ENCODE assay signal across 8 cellular contexts in the genomic region with DNA sequence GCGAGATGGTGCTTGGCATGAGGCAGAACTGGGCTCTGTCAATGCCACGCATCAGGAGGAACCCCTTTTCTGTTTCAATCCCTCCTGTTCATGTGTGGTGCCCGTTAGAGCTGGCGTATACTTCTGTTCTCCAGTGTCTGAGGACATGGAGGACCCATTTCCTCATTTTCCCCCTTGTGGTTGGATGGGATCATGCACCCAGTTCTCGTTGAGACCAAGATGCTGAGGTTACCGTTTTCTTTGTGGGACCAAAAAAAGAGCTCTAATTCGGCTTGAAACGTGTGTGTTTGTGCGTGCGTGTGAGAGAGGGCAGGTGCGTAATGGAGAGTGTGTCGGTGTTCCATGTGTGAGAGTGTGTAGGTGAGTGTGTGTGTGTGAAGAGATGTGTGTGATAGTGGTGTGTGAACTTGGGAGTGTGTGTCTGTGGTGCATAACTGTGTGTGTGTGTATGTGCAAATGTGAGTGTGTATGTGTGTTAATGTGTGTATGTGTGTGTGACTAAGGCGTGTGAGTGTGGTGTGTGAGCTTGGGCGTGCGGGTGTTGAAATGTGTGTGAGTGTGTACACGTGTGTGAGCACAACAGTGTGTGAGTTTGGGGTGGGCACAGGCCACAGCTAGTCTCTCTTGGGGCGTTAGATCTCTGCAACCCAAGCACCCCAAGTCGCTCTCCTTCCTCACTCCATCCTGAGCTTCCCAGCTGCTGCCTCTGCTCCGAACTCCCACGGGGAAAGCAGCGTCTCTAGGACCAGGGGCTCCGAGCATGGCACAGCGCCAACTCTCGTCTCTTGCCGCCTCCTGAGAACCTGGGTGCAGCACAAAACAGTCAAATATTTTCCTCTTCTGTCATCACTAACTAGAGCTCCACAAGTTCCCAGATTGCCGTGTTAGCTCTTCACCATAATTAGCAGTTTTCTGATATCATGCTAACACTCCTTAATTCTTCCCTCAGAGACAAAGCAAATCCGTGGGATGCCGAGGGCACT.
DNase-seq lines count a peak whose midpoint lies in the region; ATAC-seq and TF ChIP-seq lines count a peak whose summit lies in the region.

No MANE protein-coding gene starts in this region.

- no TSS peak for BruUV-seq in PC-9 (replicated peaks; lab: Mats Ljungman, UMichigan)

- H3K9me3 ChIP-seq in PC-9 (ENCODE audit: insufficient read depth, low read depth): no peaks in the 10 kb centered on the region
- H3K9me3 ChIP-seq in thoracic aorta: no peaks in the 10 kb centered on the region
- no peaks in the 10 kb centered on the region for H3K9me3 ChIP-seq in CD8-positive, alpha-beta T cell (ENCODE audit: low read length)

- intact Hi-C loops in PC-9 (cut with micrococcal nuclease; ENCODE audit: unreplicated experiment): loop anchor here (10.0 kb wide), 1 partner anchor 1162 kb away; no protein-coding TSS in a partner anchor
- intact Hi-C loops in CD8-positive, alpha-beta T cell (cut with DNase I, micrococcal nuclease): no loop called here

- H3K27ac ChIP-seq in PC-9: no peak overlapping the region
- no peak overlapping the region for H3K27ac ChIP-seq in thoracic aorta
- H3K27ac ChIP-seq in CD8-positive, alpha-beta T cell (ENCODE audit: low read depth, low read length): no peak overlapping the region

- TF ChIP-seq CTCF in GM12872 (IDR thresholded peaks at IDR 0.05; ENCODE audit: insufficient read depth, low read depth, low read length) (peak; percentile 45; the same call in 2 of the 3 replicates), PC-9 (conservative IDR thresholded peaks at IDR 0.05) (peak; percentile 56), foreskin fibroblast (IDR thresholded peaks at IDR 0.05; ENCODE audit: low read depth, low read length) (peak; percentile 27), thoracic aorta (IDR thresholded peaks at IDR 0.05) (peak; percentile 38)
- TF ChIP-seq CTCF in CD8-positive, alpha-beta T cell (IDR thresholded peaks at IDR 0.05): no peak

- peaks cover 14% of the 10 kb centered on the region for H3K27me3 Mint-ChIP-seq in CD8-positive, alpha-beta T cell (ENCODE audit: low read depth)

- H3K4me3 ChIP-seq in PC-9 (no peak overlapping the region), foreskin fibroblast (ENCODE audit: low read depth in 1 of 2, low read length in 2 of 2) (no peak overlapping the region), thoracic aorta (no peak overlapping the region)
- no peak overlapping the region for H3K4me3 ChIP-seq in CD8-positive, alpha-beta T cell (ENCODE audit: low read depth, low read length)

- H3K4me1 ChIP-seq in PC-9 (replicated peaks; ENCODE audit: insufficient read depth) (no peaks in the 10 kb centered on the region), thoracic aorta (ENCODE audit: control insufficient read depth in 1 of 2, low read depth in 2 of 2) (peaks cover 0 to 6% of the 10 kb centered on the region in 2 donors)
- no peaks in the 10 kb centered on the region for H3K4me1 ChIP-seq in CD8-positive, alpha-beta T cell (ENCODE audit: insufficient read depth, low read length)

- H3F3A ChIP-seq in PC-9 (ENCODE audit: insufficient read depth, low read depth): no peaks in the 10 kb centered on the region

- peak; percentile 27 for DNase-seq in AG08395 (ENCODE audit: low spot score)
- no peak for DNase-seq in PC-9
- peak in 1 of 2 donors; percentile 13 for DNase-seq in foreskin fibroblast
- DNase-seq in thoracic aorta (ENCODE audit: low spot score): no peak
- DNase-seq in CD8-positive, alpha-beta T cell: no peak
- no peak for DNase-seq in activated T-cell treated with anti-CD3 and anti-CD28 coated beads for 4 hours

- ATAC-seq in thoracic aorta (ENCODE audit: insufficient number of reproducible peaks, low FRiP score, low read depth): no peak
- ATAC-seq in CD8-positive, alpha-beta T cell: no peak
- no peak for ATAC-seq in GM21737 (IDR thresholded peaks at IDR 0.05; ENCODE audit: unreplicated experiment)

- no peak overlapping the region for H3K4me3 Mint-ChIP-seq in CD8-positive, alpha-beta T cell

- POLR2A ChIA-PET in PC-9 (lab: Charles Lee; ENCODE audit: unreplicated experiment): no interaction called here
- POLR2A ChIA-PET in CD8-positive, alpha-beta T cell (lab: Charles Lee): no interaction called here

- no peaks in the 10 kb centered on the region for H3K9me3 Mint-ChIP-seq in CD8-positive, alpha-beta T cell

- CTCF ChIA-PET in PC-9 (lab: Charles Lee): no interaction called here
- CTCF ChIA-PET in CD8-positive, alpha-beta T cell (lab: Charles Lee): interaction anchor here (0.7 to 2.0 kb wide), 6 partner anchors 11 to 687 kb away, joined by 3 to 8 read pairs (median 3); no protein-coding TSS in a partner anchor

- H3K36me3 Mint-ChIP-seq in CD8-positive, alpha-beta T cell: no peaks in the 10 kb centered on the region

- no peak overlapping the region for H3K27ac Mint-ChIP-seq in CD8-positive, alpha-beta T cell

- H3K4me2 ChIP-seq in PC-9: no peak overlapping the region

- H2AFZ ChIP-seq in PC-9: no peak overlapping the region

- peaks cover 2% of the 10 kb centered on the region for H3K4me1 Mint-ChIP-seq in CD8-positive, alpha-beta T cell (ENCODE audit: low read depth)

- H3K9me2 ChIP-seq in PC-9 (ENCODE audit: insufficient read depth): no peaks in the 10 kb centered on the region

- no peaks in the 10 kb centered on the region for H3K36me3 ChIP-seq in PC-9 (ENCODE audit: low read depth)
- H3K36me3 ChIP-seq in thoracic aorta: no peaks in the 10 kb centered on the region
- no peaks in the 10 kb centered on the region for H3K36me3 ChIP-seq in CD8-positive, alpha-beta T cell (ENCODE audit: insufficient read depth, low read length)

- no peaks in the 10 kb centered on the region for H4K20me1 ChIP-seq in PC-9 (ENCODE audit: insufficient read depth)

- no peaks in the 10 kb centered on the region for H3K79me2 ChIP-seq in PC-9 (ENCODE audit: low read depth)

- H3K27me3 ChIP-seq in PC-9 (ENCODE audit: insufficient read depth, low read depth) (peaks cover 95% of the 10 kb centered on the region), thoracic aorta (replicated peaks; ENCODE audit: insufficient read depth) (no peaks in the 10 kb centered on the region)
- H3K27me3 ChIP-seq in CD8-positive, alpha-beta T cell (ENCODE audit: insufficient read depth, low read length): no peaks in the 10 kb centered on the region
